15 cellular contexts compared by ENCODE assay signal in genomic region chr7:129796186-129796775, GRCh38.
DNase-seq lines count a peak whose midpoint lies in the region; ATAC-seq and TF ChIP-seq lines count a peak whose summit lies in the region.
"Had no signal": no experiment of that assay in that cellular context is flagged by ENCODE, and none has a peak within 500 bp of the region (broad histone marks: within the 10 kb centered on the region; RNA-seq: fewer than 3 reads in every experiment).

No MANE protein-coding gene starts in this region.

- TF ChIP-seq CTCF in chondrocyte (IDR thresholded peaks at IDR 0.05) (no peak), osteoblast (IDR thresholded peaks at IDR 0.05; ENCODE audit: extremely low read depth, low read depth, low read length) (no peak)

- H4K20me1 ChIP-seq in osteoblast (ENCODE audit: insufficient read depth, low read length) = no peaks in the 10 kb centered on the region

- H3K9me3 ChIP-seq in osteoblast (ENCODE audit: low read depth, low read length) = no peaks in the 10 kb centered on the region
- H3K9me3 ChIP-seq: A549, Caco-2, HAP-1 had no signal

- no peaks in the 10 kb centered on the region for H3K79me2 ChIP-seq in osteoblast (ENCODE audit: insufficient read depth, low read length)

- no peaks in the 10 kb centered on the region for H3K4me1 Mint-ChIP-seq in chondrocyte (ENCODE audit: low read depth)
- H3K4me1 Mint-ChIP-seq: CD8-positive, alpha-beta memory T cell had no signal

- no peaks in the 10 kb centered on the region for H3K9me3 Mint-ChIP-seq in chondrocyte (ENCODE audit: low read depth)
- H3K9me3 Mint-ChIP-seq: CD8-positive, alpha-beta memory T cell had no signal

- no peak overlapping the region for H3K4me3 Mint-ChIP-seq in chondrocyte (ENCODE audit: unreplicated experiment)
- H3K4me3 Mint-ChIP-seq: CD8-positive, alpha-beta memory T cell had no signal

- no peaks in the 10 kb centered on the region for H3K36me3 Mint-ChIP-seq in chondrocyte (ENCODE audit: low read depth)
- H3K36me3 Mint-ChIP-seq: CD8-positive, alpha-beta memory T cell had no signal

- no peaks in the 10 kb centered on the region for H3K27me3 Mint-ChIP-seq in chondrocyte (ENCODE audit: low read depth)

- H3K4me1 ChIP-seq in osteoblast (ENCODE audit: insufficient read depth, low read length) = no peaks in the 10 kb centered on the region
- H3K4me1 ChIP-seq: A549, Caco-2, HAP-1 had no signal

- DNase-seq in ELF-1 (ENCODE audit: low read depth, low spot score) = peak; percentile 79
- DNase-seq in H7 = peak; percentile 59
- DNase-seq in chondrocyte (ENCODE audit: low spot score) = peak; percentile 71
- DNase-seq in osteoblast (ENCODE audit: insufficient read length, low spot score, missing footprints) = peak; percentile 80
- DNase-seq in cerebellar nuclear complex (lab: John Stamatoyannopoulos, UW) = no peak
- DNase-seq in NK-92 treated with Interleukin-12 subunit alpha and Interleukin-12 subunit beta, amount 100 ng/mL, for 24 hours (lab: John Stamatoyannopoulos, UW) = no peak
- DNase-seq: Caco-2, DND-41, GF-D8, GM23248 had no signal

- no peak overlapping the region for H3K4me2 ChIP-seq in osteoblast (ENCODE audit: insufficient read depth, low read length)
- H3K4me2 ChIP-seq: A549 had no signal

- H2AFZ ChIP-seq in osteoblast (ENCODE audit: low read length) = no peak overlapping the region
- H2AFZ ChIP-seq: GM23248 had no signal

- H3K36me3 ChIP-seq in H7 (replicated peaks; ENCODE audit: control insufficient read depth, insufficient read depth, low read length) = no peaks in the 10 kb centered on the region
- H3K36me3 ChIP-seq in osteoblast (ENCODE audit: insufficient read depth, low read length) = no peaks in the 10 kb centered on the region
- H3K36me3 ChIP-seq: HAP-1 had no signal

- H3K27ac ChIP-seq in osteoblast (ENCODE audit: low read depth, low read length) = no peak overlapping the region
- H3K27ac ChIP-seq: A549, GM23248 had no signal

- H3K27me3 ChIP-seq in H7 (ENCODE audit: control insufficient read depth, insufficient read depth, low read length) (no peaks in the 10 kb centered on the region; the same call in 1 of the 2 replicates), osteoblast (ENCODE audit: insufficient read depth, low read length) (peaks cover 4% of the 10 kb centered on the region)

- H3K4me3 ChIP-seq in H7 (ENCODE audit: insufficient read depth, low read depth, low read length) = no peak overlapping the region
- H3K4me3 ChIP-seq in osteoblast (ENCODE audit: insufficient read depth, low read length) = no peak overlapping the region
- H3K4me3 ChIP-seq: A549, GM23248, HAP-1 had no signal

- no peak for ATAC-seq in GM21390 (IDR thresholded peaks at IDR 0.05; ENCODE audit: unreplicated experiment)
- ATAC-seq: A549, HepG2 had no signal

- H3K27ac Mint-ChIP-seq in chondrocyte (ENCODE audit: unreplicated experiment) = no peak overlapping the region
- H3K27ac Mint-ChIP-seq: CD8-positive, alpha-beta memory T cell had no signal

Comparison
In these comparisons a context has a peak if more than half of its experiments do, and no peak if none do; other contexts are left out.
1. DNase-seq: peak in ELF-1 (single experiment), H7 (single experiment), chondrocyte (single experiment) and osteoblast (single experiment); none in cerebellar nuclear complex (0 of 2) and NK-92 treated with Interleukin-12 subunit alpha and Interleukin-12 subunit beta, amount 100 ng/mL, for 24 hours (single experiment).